Comparison of ENCODE assay signal across 9 cellular contexts in genomic region chr3:50121416-50122032, GRCh38. TPM values are rescaled to one million over a fixed set of nuclear protein-coding genes. Genes with fewer than 3 reads are reported as not detected.
DNase-seq lines count a peak whose midpoint lies in the region; ATAC-seq and TF ChIP-seq lines count a peak whose summit lies in the region.
"Had no signal": no experiment of that assay in that cellular context is flagged by ENCODE, and none has a peak within 500 bp of the region (broad histone marks: within the 10 kb centered on the region; RNA-seq: fewer than 3 reads in every experiment).

No MANE protein-coding gene starts in this region.

- H3K9me3 ChIP-seq in MG63 (no peaks in the 10 kb centered on the region), T-helper 17 cell (ENCODE audit: control insufficient read depth, low read length, poor library complexity, severe bottlenecking) (no peaks in the 10 kb centered on the region), ascending aorta (no peaks in the 10 kb centered on the region), smooth muscle cell (replicated peaks; ENCODE audit: low read depth) (no peaks in the 10 kb centered on the region)

- H3K79me2 ChIP-seq in smooth muscle cell (ENCODE audit: low read depth) = no peaks in the 10 kb centered on the region

- POLR2A ChIA-PET in BJ (lab: Charles Lee) = interaction anchor here (0.5 kb wide), 1 partner anchor 105 kb away, joined by 5 read pairs; no protein-coding TSS in a partner anchor

- WGBS in smooth muscle cell (ENCODE audit: low lambda C conversion rate) = 39% methylated on average over 11 of the region's 11 CpGs

- peaks cover 5% of the 10 kb centered on the region for H3K36me3 Mint-ChIP-seq in T-helper 17 cell (ENCODE audit: low read depth)

- H3K36me3 ChIP-seq in BJ (ENCODE audit: control insufficient read depth, insufficient read depth, low read length) (peaks cover 21% of the 10 kb centered on the region), MG63 (peaks cover 9% of the 10 kb centered on the region), ascending aorta (peaks cover 42 to 43% of the 10 kb centered on the region in 2 donors), smooth muscle cell (ENCODE audit: low read depth) (peaks cover 13% of the 10 kb centered on the region)

- H3K4me1 Mint-ChIP-seq in T-helper 17 cell = peaks cover 2% of the 10 kb centered on the region

- H3K27ac ChIP-seq in ascending aorta (no peak overlapping the region), smooth muscle cell (ENCODE audit: low read depth) (no peak overlapping the region)

- no peak overlapping the region for H3K9ac ChIP-seq in smooth muscle cell (ENCODE audit: low read depth)

- peak; percentile 78 for TF ChIP-seq CTCF in BJ (IDR thresholded peaks at IDR 0.05; ENCODE audit: insufficient read depth, low read depth, low read length)
- peak; percentile 75 to 88 (median 79) for TF ChIP-seq CTCF in ascending aorta (IDR thresholded peaks at IDR 0.05)
- TF ChIP-seq CTCF in smooth muscle cell (IDR thresholded peaks at IDR 0.05; ENCODE audit: borderline replicate concordance, insufficient read depth, poor library complexity, severe bottlenecking) = peak; percentile 79

- DNase-seq in BJ (ENCODE audit: low read depth) (peak; percentile 20), MG63 (peak; percentile 57), T-helper 17 cell (peak; percentile 43 to 61 (median 51)), ascending aorta (ENCODE audit: low spot score in 2 of 2) (peak in 1 of 2 donors; percentile 82), hypothalamus (lab: John Stamatoyannopoulos, UW) (peak in 43 of 51 donors; percentile 7 to 79 (median 51)), smooth muscle cell (lab: John Stamatoyannopoulos, UW; ENCODE audit: unreplicated experiment) (peak; percentile 15), NCI-H226 (no peak)

- no peak overlapping the region for H3K4me3 Mint-ChIP-seq in T-helper 17 cell
- H3K4me3 Mint-ChIP-seq: T-helper 1 cell treated with Interleukin-12 subunit alpha and Interleukin-12 subunit beta and Interleukin-4 antibody, amounts not matched to agents 30 μg/mL and 1 μg/mL, for 36 hours had no signal

- H4K20me1 ChIP-seq in smooth muscle cell (ENCODE audit: low read depth) = peaks cover 61% of the 10 kb centered on the region

- peaks cover 22% of the 10 kb centered on the region for H3F3A ChIP-seq in smooth muscle cell (ENCODE audit: low read depth)

- H3K4me1 ChIP-seq in ascending aorta (peaks cover 1 to 27% of the 10 kb centered on the region in 2 donors), smooth muscle cell (ENCODE audit: low read depth) (peaks cover 19% of the 10 kb centered on the region)

- H3K4me2 ChIP-seq in smooth muscle cell = no peak overlapping the region

- H3K4me3 ChIP-seq in BJ (ENCODE audit: low read depth, low read length) (no peak overlapping the region), MG63 (no peak overlapping the region), ascending aorta (no peak overlapping the region), smooth muscle cell (no peak overlapping the region)

- H3K27me3 ChIP-seq in BJ (ENCODE audit: control insufficient read depth, insufficient read depth, low read length) = no peaks in the 10 kb centered on the region
- no peaks in the 10 kb centered on the region for H3K27me3 ChIP-seq in MG63
- no peaks in the 10 kb centered on the region for H3K27me3 ChIP-seq in ascending aorta
- no peaks in the 10 kb centered on the region for H3K27me3 ChIP-seq in smooth muscle cell (ENCODE audit: low read depth)

- H3K27me3 Mint-ChIP-seq in T-helper 17 cell = no peaks in the 10 kb centered on the region

- no peak overlapping the region for H2AFZ ChIP-seq in smooth muscle cell (ENCODE audit: low read depth)

- H3K27ac Mint-ChIP-seq in T-helper 17 cell = peak overlapping the region; percentile 54
- H3K27ac Mint-ChIP-seq: T-helper 1 cell treated with Interleukin-12 subunit alpha and Interleukin-12 subunit beta and Interleukin-4 antibody, amounts not matched to agents 30 μg/mL and 1 μg/mL, for 36 hours had no signal

- intact Hi-C loops in ascending aorta (cut with DNase I) = loop anchor here (1.0 to 5.0 kb wide), 4 partner anchors 33 to 151 kb away; partner anchors contain the start of gene SEMA3F

- ATAC-seq in GM19035 (IDR thresholded peaks at IDR 0.05; ENCODE audit: unreplicated experiment) = peak; percentile 69
- peak; percentile 84 for ATAC-seq in T-helper 17 cell

- CTCF ChIA-PET in BJ (lab: Yijun Ruan, JAX) = interaction anchor here (0.7 to 8.6 kb wide), 31 partner anchors 8 to 582 kb away, joined by 3 to 313 read pairs (median 4); partner anchors contain the start of gene GNAT1

RNA-seq across cellular contexts. Expression of gene RBM5, which starts 32.8 kb away (rescaled TPM):
- 171 and 205 TPM in 2 replicates for polyA plus RNA-seq in BJ (2011; rRNA removed)
- polyA minus RNA-seq in BJ (2011; rRNA and poly(A)+ RNA removed) = 128 and 160 TPM in 2 replicates
- 31.2 and 53.4 TPM in 2 replicates for total RNA-seq in MG63 (2014; rRNA removed; shearing (Covaris generic); ENCODE audit: low replicate concordance)
- total RNA-seq in T-helper 17 cell = 100 to 1,000 TPM; 292 to 353 TPM
- total RNA-seq in ascending aorta = 105 TPM
- total RNA-seq in smooth muscle cell = 151 and 177 TPM in 2 replicates
- 56.0 and 67.6 TPM in 2 replicates for polyA plus RNA-seq in smooth muscle cell

RNA-seq across cellular contexts. Expression of gene SEMA3F, which starts 33.6 kb away (rescaled TPM):
- polyA plus RNA-seq in BJ (2011; rRNA removed) (7.4 and 11.4 TPM in 2 replicates), smooth muscle cell (9.2 and 17.8 TPM in 2 replicates)
- 8.7 and 10.4 TPM in 2 replicates for polyA minus RNA-seq in BJ (2011; rRNA and poly(A)+ RNA removed)
- total RNA-seq in MG63 (2014; rRNA removed; shearing (Covaris generic); ENCODE audit: low replicate concordance) = 11.7 and 22.9 TPM in 2 replicates
- total RNA-seq in T-helper 17 cell (under 1 TPM in 1 of 2 donors, not detected in 1; 0.18 TPM), ascending aorta (75.0 TPM), smooth muscle cell (16.9 and 25.0 TPM in 2 replicates)

Comparison
In these comparisons a context has a peak if more than half of its experiments do, and no peak if none do; other contexts are left out.
1. RNA of gene SEMA3F, which starts 33.6 kb away (total RNA-seq): 75.0 TPM in ascending aorta (single experiment), 11.7 to 22.9 TPM in MG63 and 16.9 to 25.0 TPM in smooth muscle cell; 0.18 TPM in T-helper 17 cell; every median in the first group is over 10 times any median in the second.
2. Peak in every context shown above with its lines, with median percentiles within 50 percentile points of each other: CTCF ChIP-seq.